ENCODE assay signal across 17 cellular contexts in the genomic region with DNA sequence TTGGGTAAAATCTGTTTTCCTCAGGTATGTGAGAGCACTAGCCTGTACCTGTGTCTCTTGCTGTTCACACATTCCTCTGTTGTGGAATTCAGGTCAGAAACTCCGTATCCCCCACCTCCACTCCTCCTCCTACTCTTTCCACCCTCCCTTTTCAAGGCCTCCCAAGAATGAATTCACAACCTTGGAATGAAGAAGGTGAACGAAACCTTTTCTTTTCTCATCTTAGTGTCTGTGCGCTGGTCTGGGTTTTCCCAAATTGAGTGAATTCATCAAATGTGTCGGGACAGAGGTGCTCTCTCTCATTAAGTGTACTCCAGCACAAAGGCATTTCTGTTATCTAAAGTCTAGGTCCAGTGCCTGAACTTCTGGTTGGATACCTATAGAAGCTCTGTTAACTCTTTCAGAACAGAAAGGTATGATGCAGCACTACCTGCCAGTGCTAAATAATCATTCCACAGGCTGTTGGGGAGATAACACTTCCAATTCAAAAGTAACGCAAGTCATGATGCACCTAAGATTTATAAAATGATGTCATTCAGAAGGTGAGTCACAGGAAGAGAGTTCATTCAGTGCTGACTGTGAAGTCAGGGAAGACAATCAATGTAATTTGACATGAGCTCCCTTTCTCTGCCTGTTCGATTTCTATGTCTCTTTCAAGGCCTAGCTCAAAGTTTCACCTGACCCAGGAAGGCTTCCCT. TPM values are rescaled to one million over a fixed set of nuclear protein-coding genes. Genes with fewer than 3 reads are reported as not detected.
DNase-seq lines count a peak whose midpoint lies in the region; ATAC-seq and TF ChIP-seq lines count a peak whose summit lies in the region.
"Had no signal": no experiment of that assay in that cellular context is flagged by ENCODE, and none has a peak within 500 bp of the region (broad histone marks: within the 10 kb centered on the region; RNA-seq: fewer than 3 reads in every experiment).

No MANE protein-coding gene starts in this region.

- CTCF ChIA-PET in Calu3 (lab: Charles Lee), result interaction anchor here (0.6 kb wide), 1 partner anchor 25 kb away, joined by 4 read pairs; no protein-coding TSS in a partner anchor
- CTCF ChIA-PET in GM10248 (lab: Yijun Ruan, JAX), result no interaction called here

- TF ChIP-seq POLR2A in tibial nerve (IDR thresholded peaks at IDR 0.05), result no peak

- no peak overlapping the region; the same call in 1 of the 2 replicates for H3K9ac ChIP-seq in HUES64 (ENCODE audit: low read depth, low read length)

- H3K27me3 Mint-ChIP-seq in Calu3 (ENCODE audit: unreplicated experiment), result no peaks in the 10 kb centered on the region
- H3K27me3 Mint-ChIP-seq in T-helper 2 cell treated with Interferon-gamma antibody and Interleukin-4, amounts not matched to agents 5 μg/mL and 100 μg/mL, for 36 hours (ENCODE audit: low read depth), result no peaks in the 10 kb centered on the region

- H3K9me3 ChIP-seq in HUES64 (ENCODE audit: insufficient read depth, low read depth, low read length) (no peaks in the 10 kb centered on the region), tibial nerve (no peaks in the 10 kb centered on the region)
- H3K9me3 ChIP-seq: adrenal gland had no signal

- no peak overlapping the region for H3K4me3 Mint-ChIP-seq in Calu3 (ENCODE audit: low read depth, unreplicated experiment)
- no peak overlapping the region for H3K4me3 Mint-ChIP-seq in T-helper 2 cell treated with Interferon-gamma antibody and Interleukin-4, amounts not matched to agents 5 μg/mL and 100 μg/mL, for 36 hours
- H3K4me3 Mint-ChIP-seq: activated T-cell treated with anti-CD3 and anti-CD28 coated beads, Interleukin-2, amount 50 U/mL, for 72 hours had no signal

- TF ChIP-seq EP300 in tibial nerve (IDR thresholded peaks at IDR 0.05), result no peak

- ATAC-seq in HG03280 (IDR thresholded peaks at IDR 0.05; ENCODE audit: unreplicated experiment), result no peak

- intact Hi-C loops in Calu3 (cut with micrococcal nuclease; ENCODE audit: unreplicated experiment), result loop anchor here (5.0 kb wide), 1 partner anchor 46 kb away; no protein-coding TSS in a partner anchor

- H3K4me1 ChIP-seq in HUES64 (ENCODE audit: insufficient read depth, low read length) (peaks cover 25% of the 10 kb centered on the region), tibial nerve (no peaks in the 10 kb centered on the region)
- H3K4me1 ChIP-seq: adrenal gland had no signal

- TF ChIP-seq CTCF in Calu3 (IDR thresholded peaks at IDR 0.05; ENCODE audit: unreplicated experiment) (no peak), GM10248 (IDR thresholded peaks at IDR 0.05; ENCODE audit: control extremely low read depth, extremely low read depth, low read depth, missing control alignments) (no peak), tibial nerve (IDR thresholded peaks at IDR 0.05) (no peak)

- H3K36me3 ChIP-seq in HUES64 (ENCODE audit: insufficient read depth, low read length) (no peaks in the 10 kb centered on the region), tibial nerve (no peaks in the 10 kb centered on the region)
- H3K36me3 ChIP-seq: adrenal gland had no signal

- POLR2A ChIA-PET in GM10248 (lab: Yijun Ruan, JAX), result no interaction called here

- H3K27me3 ChIP-seq in HUES64 (ENCODE audit: insufficient read depth, low read length) (no peaks in the 10 kb centered on the region), tibial nerve (peaks cover 0 to 7% of the 10 kb centered on the region in 2 donors)

- H3K4me3 ChIP-seq in HUES64 (ENCODE audit: low read length) (no peak overlapping the region; the same call in 1 of the 2 replicates), tibial nerve (no peak overlapping the region)
- H3K4me3 ChIP-seq: adrenal gland had no signal

- BruUV-seq in Calu3 (replicated peaks; lab: Mats Ljungman, UMichigan), result no TSS peak

- H3K27ac ChIP-seq in HUES64 (ENCODE audit: low read depth, low read length) (peak overlapping the region; percentile 63), tibial nerve (no peak overlapping the region)
- H3K27ac ChIP-seq: adrenal gland had no signal

- H3K9me3 Mint-ChIP-seq in Calu3 (ENCODE audit: low read depth, unreplicated experiment), result no peaks in the 10 kb centered on the region
- no peaks in the 10 kb centered on the region for H3K9me3 Mint-ChIP-seq in T-helper 2 cell treated with Interferon-gamma antibody and Interleukin-4, amounts not matched to agents 5 μg/mL and 100 μg/mL, for 36 hours
- H3K9me3 Mint-ChIP-seq: activated T-cell treated with anti-CD3 and anti-CD28 coated beads, Interleukin-2, amount 50 U/mL, for 72 hours had no signal

- WGBS in HUES64, result 64% methylated on average over 6 of the region's 6 CpGs
- WGBS in tibial nerve, 2 donors, result 71 to 81% methylated on average over 6 of the region's 6 CpGs

- H3K36me3 Mint-ChIP-seq in Calu3 (ENCODE audit: insufficient read depth, unreplicated experiment), result no peaks in the 10 kb centered on the region
- no peaks in the 10 kb centered on the region for H3K36me3 Mint-ChIP-seq in T-helper 2 cell treated with Interferon-gamma antibody and Interleukin-4, amounts not matched to agents 5 μg/mL and 100 μg/mL, for 36 hours (ENCODE audit: low read depth)

- H3K27ac Mint-ChIP-seq in Calu3 (ENCODE audit: unreplicated experiment), result peak overlapping the region; percentile 41
- H3K27ac Mint-ChIP-seq in T-helper 2 cell treated with Interferon-gamma antibody and Interleukin-4, amounts not matched to agents 5 μg/mL and 100 μg/mL, for 36 hours, result no peak overlapping the region
- H3K27ac Mint-ChIP-seq: activated T-cell treated with anti-CD3 and anti-CD28 coated beads, Interleukin-2, amount 50 U/mL, for 72 hours had no signal

- DNase-seq in Calu3 (no peak), dermis blood vessel endothelial cell (peak; percentile 54), kidney glomerular epithelial cell (lab: John Stamatoyannopoulos, UW) (peak; percentile 66), GM10248 (ENCODE audit: extremely low spot score) (no peak), tibial nerve (ENCODE audit: low spot score in 2 of 2) (no peak)
- no peak for DNase-seq in T-helper 2 cell treated with Interferon-gamma antibody and Interleukin-4, amounts not matched to agents 5 μg/mL and 100 μg/mL, for 36 hours (ENCODE audit: low spot score)
- DNase-seq: activated CD4-positive, alpha-beta T cell treated with anti-CD3 and anti-CD28 coated beads, Interleukin-2, amount 50 U/mL, for 1 hour; activated T-cell treated with anti-CD3 and anti-CD28 coated beads, Interleukin-2, amount 50 U/mL, for 72 hours; adrenal gland; AML-193; DND-41; NCI-H524; RPMI8226; stimulated activated CD4-positive, alpha-beta T cell treated with anti-CD3 and anti-CD28 coated beads, Interleukin-1b, Interleukin-23, amount 100 ng/mL, for 48 hours; T-helper 2 cell had no signal

- peaks cover 35% of the 10 kb centered on the region for H3K4me1 Mint-ChIP-seq in Calu3 (ENCODE audit: low read depth, unreplicated experiment)
- H3K4me1 Mint-ChIP-seq in T-helper 2 cell treated with Interferon-gamma antibody and Interleukin-4, amounts not matched to agents 5 μg/mL and 100 μg/mL, for 36 hours (ENCODE audit: low read depth), result no peaks in the 10 kb centered on the region

RNA-seq across cellular contexts. Expression of gene COL4A6, which starts 41.9 kb away (rescaled TPM):
- total RNA-seq in Calu3 (2022) (0.15 and 0.31 TPM in 2 replicates), dermis blood vessel endothelial cell (0.68 and 1.3 TPM in 2 replicates), tibial nerve (1 to 10 TPM in 1 of 4 donors, under 1 TPM in 3; under 0.01 to 1.4 (median 0.21) TPM)
- 8.3 TPM for polyA plus RNA-seq in HUES64 (2013, experiment 1 of 2)
- polyA plus RNA-seq in HUES64 (2013, experiment 2 of 2), result 10.8 TPM
- total RNA-seq: activated T-cell treated with anti-CD3 and anti-CD28 coated beads, Interleukin-2, amount 50 U/mL, for 72 hours had no signal

RNA-seq across cellular contexts. Expression of gene COL4A5, which starts 43.3 kb away (rescaled TPM):
- total RNA-seq in Calu3 (2022) (19.8 and 23.1 TPM in 2 replicates), dermis blood vessel endothelial cell (48.0 and 54.9 TPM in 2 replicates), tibial nerve (10 to 100 TPM in 2 of 4 donors, 1 to 10 TPM in 2; 7.4 to 24.9 (median 15.7) TPM)
- 16.3 TPM for polyA plus RNA-seq in HUES64 (2013, experiment 1 of 2)
- polyA plus RNA-seq in HUES64 (2013, experiment 2 of 2), result 21.7 TPM

Comparison
In these comparisons a context has a peak if more than half of its experiments do, and no peak if none do; other contexts are left out.
1. DNase-seq: peak in dermis blood vessel endothelial cell (single experiment) and kidney glomerular epithelial cell (single experiment); none in Calu3 (single experiment), GM10248 (single experiment), T-helper 2 cell treated with Interferon-gamma antibody and Interleukin-4, amounts not matched to agents 5 μg/mL and 100 μg/mL, for 36 hours (single experiment) and tibial nerve (0 of 2).